8 cellular contexts compared by ENCODE assay signal in genomic region chr3:106302451-106303221, GRCh38.
A peak's percentile ranks its signal among the peaks of the same experiment; 100 is the strongest.
DNase-seq lines count a peak whose midpoint lies in the region; ATAC-seq and TF ChIP-seq lines count a peak whose summit lies in the region.

No MANE protein-coding gene starts in this region.

- H3K27ac Mint-ChIP-seq in WTC11: peak overlapping the region; percentile 14; the same call in 1 of the 2 replicates

- TF ChIP-seq CTCF in GM12864 (IDR thresholded peaks at IDR 0.05; ENCODE audit: low read depth, low read length, missing control alignments): no peak
- no peak for TF ChIP-seq CTCF in WTC11 (IDR thresholded peaks at IDR 0.05)
- no peak for TF ChIP-seq CTCF in testis (IDR thresholded peaks at IDR 0.05)

- intact Hi-C loops in testis (cut with DNase I; ENCODE audit: low total_unique reads): no loop called here

- no peak overlapping the region for H3K27ac ChIP-seq in testis

- peaks cover 12% of the 10 kb centered on the region for H3K36me3 Mint-ChIP-seq in WTC11

- 75 to 76% methylated on average over 5 of the region's 5 CpGs for WGBS in testis, 2 donors

- no peaks in the 10 kb centered on the region for H3K9me3 ChIP-seq in testis

- TF ChIP-seq POLR2A in testis (IDR thresholded peaks at IDR 0.05): no peak

- no peaks in the 10 kb centered on the region for H3K36me3 ChIP-seq in testis (ENCODE audit: low read depth, missing control alignments)

- POLR2A ChIA-PET in WTC11 (lab: Charles Lee): no interaction called here

- DNase-seq in GM12864 (ENCODE audit: low read depth): peak; percentile 98
- DNase-seq in WTC11 (ENCODE audit: low spot score): no peak
- no peak for DNase-seq in stimulated activated naive CD4-positive, alpha-beta T cell treated with Interleukin-2 at 50 U/mL for 16 hours (lab: John Stamatoyannopoulos, UW)
- no peak for DNase-seq in testis
- DNase-seq in NCI-H345 treated with DMSO at 0.1 percent for 48 hours (lab: John Stamatoyannopoulos, UW; ENCODE audit: unreplicated experiment): no peak

- peaks cover 21% of the 10 kb centered on the region for H3K4me1 Mint-ChIP-seq in WTC11

- CTCF ChIA-PET in WTC11 (lab: Charles Lee): no interaction called here

- no peaks in the 10 kb centered on the region for H3K4me1 ChIP-seq in testis

- no peaks in the 10 kb centered on the region for H3K27me3 ChIP-seq in testis

- ATAC-seq in GM19395 (IDR thresholded peaks at IDR 0.05; ENCODE audit: unreplicated experiment) (peak; percentile 95), HG03103 (IDR thresholded peaks at IDR 0.05; ENCODE audit: low read depth, unreplicated experiment) (peak; percentile 89), WTC11 (no peak), SK-N-SH treated with all-trans-retinoic acid at 6 μM for 48 hours (no peak)

- H3K4me3 Mint-ChIP-seq in WTC11: no peak overlapping the region

- H3K4me3 ChIP-seq in GM12864 (ENCODE audit: low read depth, low read length): no peak overlapping the region
- H3K4me3 ChIP-seq in testis: no peak overlapping the region

- H3K27me3 Mint-ChIP-seq in WTC11 (ENCODE audit: low read depth): no peaks in the 10 kb centered on the region

- H3K9me3 Mint-ChIP-seq in WTC11: peaks cover 36% of the 10 kb centered on the region

TF ChIP-seq in WTC11, 78 proteins besides CTCF, POLR2A, EP300 and RAD21 (continues in another document):
- TF ChIP-seq AR (CRISPR knock-in tag; IDR thresholded peaks at IDR 0.05) (no peak), ZBTB21 (CRISPR knock-in tag; IDR thresholded peaks at IDR 0.05; ENCODE audit: borderline replicate concordance) (no peak), PRRX2 (CRISPR knock-in tag; IDR thresholded peaks at IDR 0.05) (no peak), ZNF121 (CRISPR knock-in tag; IDR thresholded peaks at IDR 0.05) (no peak), HMGA2 (CRISPR knock-in tag; IDR thresholded peaks at IDR 0.05) (no peak)
- TF ChIP-seq, protein P1, sequence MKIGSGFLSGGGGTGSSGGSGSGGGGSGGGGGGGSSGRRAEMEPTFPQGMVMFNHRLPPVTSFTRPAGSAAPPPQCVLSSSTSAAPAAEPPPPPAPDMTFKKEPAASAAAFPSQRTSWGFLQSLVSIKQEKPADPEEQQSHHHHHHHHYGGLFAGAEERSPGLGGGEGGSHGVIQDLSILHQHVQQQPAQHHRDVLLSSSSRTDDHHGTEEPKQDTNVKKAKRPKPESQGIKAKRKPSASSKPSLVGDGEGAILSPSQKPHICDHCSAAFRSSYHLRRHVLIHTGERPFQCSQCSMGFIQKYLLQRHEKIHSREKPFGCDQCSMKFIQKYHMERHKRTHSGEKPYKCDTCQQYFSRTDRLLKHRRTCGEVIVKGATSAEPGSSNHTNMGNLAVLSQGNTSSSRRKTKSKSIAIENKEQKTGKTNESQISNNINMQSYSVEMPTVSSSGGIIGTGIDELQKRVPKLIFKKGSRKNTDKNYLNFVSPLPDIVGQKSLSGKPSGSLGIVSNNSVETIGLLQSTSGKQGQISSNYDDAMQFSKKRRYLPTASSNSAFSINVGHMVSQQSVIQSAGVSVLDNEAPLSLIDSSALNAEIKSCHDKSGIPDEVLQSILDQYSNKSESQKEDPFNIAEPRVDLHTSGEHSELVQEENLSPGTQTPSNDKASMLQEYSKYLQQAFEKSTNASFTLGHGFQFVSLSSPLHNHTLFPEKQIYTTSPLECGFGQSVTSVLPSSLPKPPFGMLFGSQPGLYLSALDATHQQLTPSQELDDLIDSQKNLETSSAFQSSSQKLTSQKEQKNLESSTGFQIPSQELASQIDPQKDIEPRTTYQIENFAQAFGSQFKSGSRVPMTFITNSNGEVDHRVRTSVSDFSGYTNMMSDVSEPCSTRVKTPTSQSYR (CRISPR knock-in tag; IDR thresholded peaks at IDR 0.05): no peak
- TF ChIP-seq, protein P2, sequence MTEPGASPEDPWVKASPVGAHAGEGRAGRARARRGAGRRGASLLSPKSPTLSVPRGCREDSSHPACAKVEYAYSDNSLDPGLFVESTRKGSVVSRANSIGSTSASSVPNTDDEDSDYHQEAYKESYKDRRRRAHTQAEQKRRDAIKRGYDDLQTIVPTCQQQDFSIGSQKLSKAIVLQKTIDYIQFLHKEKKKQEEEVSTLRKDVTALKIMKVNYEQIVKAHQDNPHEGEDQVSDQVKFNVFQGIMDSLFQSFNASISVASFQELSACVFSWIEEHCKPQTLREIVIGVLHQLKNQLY (CRISPR knock-in tag; IDR thresholded peaks at IDR 0.05): no peak

TF ChIP-seq in SK-N-SH treated with all-trans-retinoic acid at 6 μM for 48 hours, 23 proteins besides CTCF, POLR2A, EP300 and RAD21:
- TF ChIP-seq ZFP30 (CRISPR knock-in tag; IDR thresholded peaks at IDR 0.05) (no peak), OSR1 (CRISPR knock-in tag; IDR thresholded peaks at IDR 0.05) (no peak), GLIS3 (CRISPR knock-in tag; IDR thresholded peaks at IDR 0.05) (no peak), SNAI2 (CRISPR knock-in tag; IDR thresholded peaks at IDR 0.05) (no peak), RARB (CRISPR knock-in tag; IDR thresholded peaks at IDR 0.05) (no peak), TOX (CRISPR knock-in tag; IDR thresholded peaks at IDR 0.05; ENCODE audit: borderline replicate concordance) (no peak), ZNF70 (CRISPR knock-in tag; IDR thresholded peaks at IDR 0.05) (no peak), ESRRG (CRISPR knock-in tag; IDR thresholded peaks at IDR 0.05) (no peak)
- TF ChIP-seq, protein P3, sequence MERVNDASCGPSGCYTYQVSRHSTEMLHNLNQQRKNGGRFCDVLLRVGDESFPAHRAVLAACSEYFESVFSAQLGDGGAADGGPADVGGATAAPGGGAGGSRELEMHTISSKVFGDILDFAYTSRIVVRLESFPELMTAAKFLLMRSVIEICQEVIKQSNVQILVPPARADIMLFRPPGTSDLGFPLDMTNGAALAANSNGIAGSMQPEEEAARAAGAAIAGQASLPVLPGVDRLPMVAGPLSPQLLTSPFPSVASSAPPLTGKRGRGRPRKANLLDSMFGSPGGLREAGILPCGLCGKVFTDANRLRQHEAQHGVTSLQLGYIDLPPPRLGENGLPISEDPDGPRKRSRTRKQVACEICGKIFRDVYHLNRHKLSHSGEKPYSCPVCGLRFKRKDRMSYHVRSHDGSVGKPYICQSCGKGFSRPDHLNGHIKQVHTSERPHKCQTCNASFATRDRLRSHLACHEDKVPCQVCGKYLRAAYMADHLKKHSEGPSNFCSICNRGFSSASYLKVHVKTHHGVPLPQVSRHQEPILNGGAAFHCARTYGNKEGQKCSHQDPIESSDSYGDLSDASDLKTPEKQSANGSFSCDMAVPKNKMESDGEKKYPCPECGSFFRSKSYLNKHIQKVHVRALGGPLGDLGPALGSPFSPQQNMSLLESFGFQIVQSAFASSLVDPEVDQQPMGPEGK (CRISPR knock-in tag; IDR thresholded peaks at IDR 0.05; ENCODE audit: borderline replicate concordance): no peak

Comparison
In these comparisons a context has a peak if more than half of its experiments do, and no peak if none do; other contexts are left out.
1. ATAC-seq: peak in GM19395 (single experiment) and HG03103 (single experiment); none in WTC11 (single experiment) and SK-N-SH treated with all-trans-retinoic acid at 6 μM for 48 hours (single experiment).